ENCODE assay signal across 6 cellular contexts in genomic region chr12:6871052-6871957, GRCh38.
DNase-seq lines count a peak whose midpoint lies in the region; FAIRE-seq and TF ChIP-seq lines count a peak whose summit lies in the region.

No MANE protein-coding gene starts in this region.

- H3K4me3 ChIP-seq in duodenal mucosa (ENCODE audit: low read depth in 1 of 2, low read length in 2 of 2) (peak overlapping the region; percentile 75 to 94), retinal pigment epithelial cell (ENCODE audit: low read length) (peak overlapping the region; percentile 78)

- H3K27me3 ChIP-seq in duodenal mucosa (ENCODE audit: control insufficient read depth in 1 of 2, insufficient read depth in 2 of 2, low read length in 2 of 2) = no peaks in the 10 kb centered on the region

- no peak for TF ChIP-seq CTCF in retinal pigment epithelial cell (conservative IDR thresholded peaks at IDR 0.05; ENCODE audit: low read depth, low read length)

- H3K4me1 ChIP-seq in duodenal mucosa (ENCODE audit: control insufficient read depth in 1 of 2, insufficient read depth in 2 of 2, low read length in 2 of 2) = peaks cover 47 to 48% of the 10 kb centered on the region in 2 donors

- H3K36me3 ChIP-seq in duodenal mucosa (ENCODE audit: control insufficient read depth in 1 of 2, insufficient read depth in 2 of 2, low read length in 2 of 2) = peaks cover 15 to 20% of the 10 kb centered on the region in 2 donors

- DNase-seq in EL (peak; percentile 69), NCI-H345 (lab: John Stamatoyannopoulos, UW) (peak; percentile 66), retinal pigment epithelial cell (ENCODE audit: low read depth) (no peak), HTR-8/SVneo (ENCODE audit: insufficient read length, low spot score) (no peak), cortex of kidney (lab: John Stamatoyannopoulos, UW) (no peak)

- no peaks in the 10 kb centered on the region for H3K9me3 ChIP-seq in duodenal mucosa (ENCODE audit: control insufficient read depth in 1 of 2, low read length in 2 of 2)

- H3K27ac ChIP-seq in duodenal mucosa (ENCODE audit: low read depth, low read length) = no peak overlapping the region

- peak overlapping the region; percentile 91 to 94 for H3K9ac ChIP-seq in duodenal mucosa (ENCODE audit: low read depth in 1 of 2, low read length in 2 of 2)

- no peak for FAIRE-seq in HTR-8/SVneo (lab: Jason Lieb, UNC)

Comparison
In these comparisons a context has a peak if more than half of its experiments do, and no peak if none do; other contexts are left out.
1. DNase-seq: peak in EL (single experiment) and NCI-H345 (single experiment); none in retinal pigment epithelial cell (single experiment), HTR-8/SVneo (single experiment) and cortex of kidney (single experiment).